16 cellular contexts compared by ENCODE assay signal in the genomic region with DNA sequence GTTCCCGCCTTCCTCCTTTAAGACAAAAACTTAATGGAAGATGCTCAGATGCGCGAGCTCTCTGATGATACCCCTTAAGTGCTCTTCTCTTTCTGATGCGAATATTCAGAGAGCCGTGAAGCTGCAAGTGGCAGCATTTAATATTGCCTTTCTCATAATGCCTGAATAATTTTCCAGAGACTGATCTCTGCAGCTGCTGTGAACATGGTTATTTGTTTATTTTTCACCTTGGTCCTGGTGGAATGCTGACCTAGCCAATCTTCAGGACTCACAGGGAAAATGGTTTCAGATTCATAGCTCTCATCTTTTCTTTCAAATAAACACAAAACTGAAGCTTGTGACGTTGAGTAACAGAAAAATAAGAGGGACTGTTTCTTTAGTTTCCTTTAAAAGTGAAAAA.
"Had no signal": no experiment of that assay in that cellular context is flagged by ENCODE, and none has a peak within 500 bp of the region (broad histone marks: within the 10 kb centered on the region; RNA-seq: fewer than 3 reads in every experiment).

No MANE protein-coding gene starts in this region.

- DNase-seq: activated CD4-positive, alpha-beta memory T cell treated with anti-CD3 and anti-CD28 coated beads, Interleukin-2, amount 10 ng/mL, durations not matched to agents 7 days and 5 days; activated CD4-positive, alpha-beta T cell treated with anti-CD3 and anti-CD28 coated beads for 4 hours; activated effector memory CD4-positive, alpha-beta T cell treated with Interleukin-2 at 50 U/mL for 16 hours; activated naive CD4-positive, alpha-beta T cell treated with anti-CD3 and anti-CD28 coated beads, Interleukin-2, amount 50 U/mL, for 16 hours; activated T-cell treated with anti-CD3 and anti-CD28 coated beads, Interleukin-2, amount 50 U/mL, for 4 hours; adrenal gland; pancreas; sigmoid colon; stimulated activated CD4-positive, alpha-beta T cell treated with anti-CD3 and anti-CD28 coated beads, Interleukin-12 subunit alpha, Interleukin-12 subunit beta, amount 100 ng/mL, for 4 hours; stimulated activated CD4-positive, alpha-beta T cell treated with anti-CD3 and anti-CD28 coated beads, Interleukin-2, amount 100 ng/mL, for 24 hours; upper lobe of right lung had no signal

- H3K4me1 Mint-ChIP-seq: stimulated activated effector memory CD8-positive, alpha-beta T cell treated with anti-CD3 and anti-CD28 coated beads, Interleukin-12 subunit alpha, Interleukin-12 subunit beta, amount 100 ng/mL, for 72 hours had no signal

- H3K9me3 Mint-ChIP-seq: activated CD4-positive, alpha-beta memory T cell treated with anti-CD3 and anti-CD28 coated beads, Interleukin-2, amount 10 ng/mL, durations not matched to agents 7 days and 5 days; activated T-cell treated with anti-CD3 and anti-CD28 coated beads, Interleukin-2, amount 50 U/mL, for 4 hours; neural progenitor cell; stimulated activated effector memory CD8-positive, alpha-beta T cell treated with anti-CD3 and anti-CD28 coated beads, Interleukin-12 subunit alpha, Interleukin-12 subunit beta, amount 100 ng/mL, for 72 hours had no signal

- H3K4me1 ChIP-seq: upper lobe of right lung had no signal

- H3K4me3 Mint-ChIP-seq: activated CD4-positive, alpha-beta memory T cell treated with anti-CD3 and anti-CD28 coated beads, Interleukin-2, amount 10 ng/mL, durations not matched to agents 7 days and 5 days; activated T-cell treated with anti-CD3 and anti-CD28 coated beads, Interleukin-2, amount 50 U/mL, for 4 hours; neural progenitor cell; stimulated activated effector memory CD8-positive, alpha-beta T cell treated with anti-CD3 and anti-CD28 coated beads, Interleukin-12 subunit alpha, Interleukin-12 subunit beta, amount 100 ng/mL, for 72 hours had no signal

- H3K27ac Mint-ChIP-seq: activated CD4-positive, alpha-beta memory T cell treated with anti-CD3 and anti-CD28 coated beads, Interleukin-2, amount 10 ng/mL, durations not matched to agents 7 days and 5 days; neural progenitor cell; stimulated activated effector memory CD8-positive, alpha-beta T cell treated with anti-CD3 and anti-CD28 coated beads, Interleukin-12 subunit alpha, Interleukin-12 subunit beta, amount 100 ng/mL, for 72 hours had no signal

- H3K27me3 Mint-ChIP-seq: activated CD4-positive, alpha-beta memory T cell treated with anti-CD3 and anti-CD28 coated beads, Interleukin-2, amount 10 ng/mL, durations not matched to agents 7 days and 5 days had no signal

- H3K27ac ChIP-seq: adrenal gland, gastroesophageal sphincter, neural progenitor cell, pancreas, sigmoid colon, thoracic aorta, upper lobe of right lung had no signal

- H3K36me3 ChIP-seq: adrenal gland, gastroesophageal sphincter, neural progenitor cell, pancreas, sigmoid colon, thoracic aorta, upper lobe of right lung had no signal

- ATAC-seq: activated T-cell treated with anti-CD3 and anti-CD28 coated beads, Interleukin-2, amount 50 U/mL, for 4 hours; gastroesophageal sphincter; stimulated activated effector memory CD8-positive, alpha-beta T cell treated with anti-CD3 and anti-CD28 coated beads, Interleukin-12 subunit alpha, Interleukin-12 subunit beta, amount 100 ng/mL, for 72 hours; upper lobe of right lung had no signal

- H3K36me3 Mint-ChIP-seq: stimulated activated effector memory CD8-positive, alpha-beta T cell treated with anti-CD3 and anti-CD28 coated beads, Interleukin-12 subunit alpha, Interleukin-12 subunit beta, amount 100 ng/mL, for 72 hours had no signal

- H3K27me3 ChIP-seq: adrenal gland, gastroesophageal sphincter, neural progenitor cell, pancreas, sigmoid colon, upper lobe of right lung had no signal

- H3K9me3 ChIP-seq: adrenal gland, gastroesophageal sphincter, pancreas, sigmoid colon, thoracic aorta, upper lobe of right lung had no signal

- H3K4me3 ChIP-seq: adrenal gland, gastroesophageal sphincter, lung, neural progenitor cell, pancreas, sigmoid colon, thoracic aorta, upper lobe of right lung had no signal
